ENCODE assay signal across 20 cellular contexts in the genomic region with DNA sequence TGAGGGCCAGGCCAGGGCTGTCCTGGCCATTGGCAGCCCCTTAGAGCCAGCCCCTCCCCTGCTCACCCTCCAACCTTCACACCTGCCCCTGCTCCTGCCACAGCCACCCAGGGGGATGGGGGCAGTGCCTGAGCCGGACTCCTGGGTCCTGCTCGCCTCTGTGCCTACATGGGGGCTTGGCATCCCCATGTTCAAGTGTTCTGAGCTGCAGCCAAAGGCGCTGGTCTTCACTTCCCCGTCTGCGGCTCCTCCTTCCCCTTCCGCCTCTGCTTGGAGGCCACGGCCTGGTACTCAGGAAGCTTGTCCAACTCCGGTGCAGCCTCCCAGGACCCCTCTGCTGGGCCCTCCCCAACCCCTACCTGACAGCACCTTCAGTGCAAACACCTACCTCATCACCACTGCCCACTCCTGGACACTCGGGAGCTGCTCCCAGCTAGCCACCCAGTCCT. TPM values are rescaled to one million over a fixed set of nuclear protein-coding genes. Genes with fewer than 3 reads are reported as not detected.
A peak's percentile ranks its signal among the peaks of the same experiment; 100 is the strongest.
DNase-seq lines count a peak whose midpoint lies in the region; ATAC-seq and TF ChIP-seq lines count a peak whose summit lies in the region.
"Had no signal": no experiment of that assay in that cellular context is flagged by ENCODE, and none has a peak within 500 bp of the region (broad histone marks: within the 10 kb centered on the region; RNA-seq: fewer than 3 reads in every experiment).

No MANE protein-coding gene starts in this region.

- no TSS peak for BruUV-seq in OCI-LY7 (replicated peaks; lab: Mats Ljungman, UMichigan)

- H3K36me3 ChIP-seq in heart left ventricle, result no peaks in the 10 kb centered on the region
- H3K36me3 ChIP-seq in OCI-LY7 (ENCODE audit: insufficient read depth, low read length), result no peaks in the 10 kb centered on the region
- H3K36me3 ChIP-seq: breast epithelium had no signal

- POLR2A ChIA-PET in OCI-LY7 (lab: Charles Lee), result no interaction called here

- no peaks in the 10 kb centered on the region for H3K27me3 ChIP-seq in heart left ventricle
- H3K27me3 ChIP-seq: adrenal gland, breast epithelium had no signal

- H3K4me1 ChIP-seq in heart left ventricle (peaks cover 3 to 35% (median 22%) of the 10 kb centered on the region in 12 donors), OCI-LY7 (ENCODE audit: insufficient read depth, low read length, poor library complexity, severe bottlenecking) (peaks cover 12% of the 10 kb centered on the region)

- H3K4me3 Mint-ChIP-seq in stimulated activated naive CD8-positive, alpha-beta T cell treated with anti-CD3 and anti-CD28 coated beads, Interleukin-15, amount 100 ng/mL, for 72 hours, result no peak overlapping the region

- no peak overlapping the region for H2AFZ ChIP-seq in OCI-LY7 (ENCODE audit: low read length)

- no peaks in the 10 kb centered on the region for H4K20me1 ChIP-seq in OCI-LY7 (ENCODE audit: insufficient read depth, low read length)

- H3K4me3 ChIP-seq in heart left ventricle (no peak overlapping the region), OCI-LY7 (ENCODE audit: low read depth, low read length, poor library complexity, severe bottlenecking) (no peak overlapping the region)
- H3K4me3 ChIP-seq: adrenal gland, breast epithelium, stomach had no signal

- 59 to 72% (median 67%) methylated on average over 9 of the region's 9 CpGs for WGBS in heart left ventricle, 4 donors

- DNase-seq in left ventricle myocardium superior, result peak; percentile 51
- no peak for DNase-seq in heart left ventricle
- peak; percentile 19 for DNase-seq in OCI-LY7 (ENCODE audit: low spot score)
- DNase-seq in medulla oblongata (ENCODE audit: extremely low spot score), result peak; percentile 31
- no peak for DNase-seq in stimulated activated naive CD8-positive, alpha-beta T cell treated with anti-CD3 and anti-CD28 coated beads, Interleukin-15, amount 100 ng/mL, for 72 hours
- no peak for DNase-seq in mucosa of gallbladder (ENCODE audit: low spot score)
- no peak for DNase-seq in T-helper 9 cell
- DNase-seq: activated CD4-positive, alpha-beta T cell treated with anti-CD3 and anti-CD28 coated beads for 48 hours; activated effector memory CD4-positive, alpha-beta T cell treated with Interleukin-2 at 50 U/mL for 16 hours; adrenal gland; CD4-positive, alpha-beta memory T cell; cortex of kidney; naive B cell; NCI-H1092 treated with DMSO at 0.1 percent for 48 hours; NCI-H2107; posterior cingulate gyrus; stomach; T1000 had no signal

- no peak for TF ChIP-seq POLR2A in heart left ventricle (IDR thresholded peaks at IDR 0.05)

- no peak for ATAC-seq in left ventricle myocardium superior
- no peak for ATAC-seq in heart left ventricle
- ATAC-seq in stimulated activated naive CD8-positive, alpha-beta T cell treated with anti-CD3 and anti-CD28 coated beads, Interleukin-15, amount 100 ng/mL, for 72 hours, result no peak
- ATAC-seq in GM21825 (IDR thresholded peaks at IDR 0.05; ENCODE audit: unreplicated experiment), result no peak

- H3K9me2 ChIP-seq in OCI-LY7 (ENCODE audit: insufficient read depth, low read length), result no peaks in the 10 kb centered on the region

- CTCF ChIA-PET in OCI-LY7 (lab: Charles Lee; ENCODE audit: unreplicated experiment), result interaction anchor here (0.6 kb wide), 1 partner anchor 43 kb away, joined by 3 read pairs; no protein-coding TSS in a partner anchor

- peak overlapping the region in 1 of 12 donors; percentile 67 for H3K27ac ChIP-seq in heart left ventricle
- H3K27ac ChIP-seq in OCI-LY7 (ENCODE audit: low read depth, low read length, poor library complexity, severe bottlenecking), result no peak overlapping the region
- H3K27ac ChIP-seq: adrenal gland, breast epithelium, stomach had no signal

- peaks cover 18% of the 10 kb centered on the region for H3K4me1 Mint-ChIP-seq in stimulated activated naive CD8-positive, alpha-beta T cell treated with anti-CD3 and anti-CD28 coated beads, Interleukin-15, amount 100 ng/mL, for 72 hours

- H3K9me3 ChIP-seq in heart left ventricle (no peaks in the 10 kb centered on the region), OCI-LY7 (ENCODE audit: low read length) (no peaks in the 10 kb centered on the region)
- H3K9me3 ChIP-seq: adrenal gland, breast epithelium, stomach had no signal

- peak overlapping the region in 1 of 2 donors; percentile 42 for H3K27ac Mint-ChIP-seq in stimulated activated naive CD8-positive, alpha-beta T cell treated with anti-CD3 and anti-CD28 coated beads, Interleukin-15, amount 100 ng/mL, for 72 hours

- no peaks in the 10 kb centered on the region for H3K27me3 Mint-ChIP-seq in stimulated activated naive CD8-positive, alpha-beta T cell treated with anti-CD3 and anti-CD28 coated beads, Interleukin-15, amount 100 ng/mL, for 72 hours
- H3K27me3 Mint-ChIP-seq: CD4-positive, alpha-beta memory T cell had no signal

- H3K9me3 Mint-ChIP-seq in stimulated activated naive CD8-positive, alpha-beta T cell treated with anti-CD3 and anti-CD28 coated beads, Interleukin-15, amount 100 ng/mL, for 72 hours, result no peaks in the 10 kb centered on the region
- H3K9me3 Mint-ChIP-seq: naive B cell had no signal

- no peak overlapping the region for H3K4me2 ChIP-seq in OCI-LY7 (ENCODE audit: low read length)

- intact Hi-C loops in left ventricle myocardium superior (cut with micrococcal nuclease), result no loop called here
- intact Hi-C loops in heart left ventricle (cut with DNase I), result loop anchor here in 1 of 10 donors (2.0 kb wide), 1 partner anchor 35 kb away; a partner anchor contains a TSS
- intact Hi-C loops in OCI-LY7 (cut with micrococcal nuclease; ENCODE audit: unreplicated experiment), result no loop called here

- TF ChIP-seq CTCF in heart left ventricle (IDR thresholded peaks at IDR 0.05) (no peak), OCI-LY7 (conservative IDR thresholded peaks at IDR 0.05; ENCODE audit: low read length) (no peak)

- no peaks in the 10 kb centered on the region for H3K79me2 ChIP-seq in OCI-LY7 (ENCODE audit: insufficient read depth, low read depth, low read length)

RNA-seq across cellular contexts. Expression of a gene that starts 2.3 kb away (rescaled TPM):
- total RNA-seq in left ventricle myocardium superior, result 40.2 TPM
- total RNA-seq in heart left ventricle, result 10 to 100 TPM; 21.3 to 67.8 (median 33.6) TPM
- 10 to 100 TPM; 22.6 to 36.8 TPM for polyA plus RNA-seq in heart left ventricle
- 21.2 and 21.8 TPM in 2 replicates for total RNA-seq in OCI-LY7 (2014; rRNA removed; shearing (Covaris generic))
- total RNA-seq in OCI-LY7 (2022), result 13.1 and 16.8 TPM in 2 replicates
- total RNA-seq in mucosa of gallbladder, result 16.4 TPM

RNA-seq across cellular contexts. Expression of a gene that starts 7.7 kb away (rescaled TPM):
- total RNA-seq in left ventricle myocardium superior (0.79 TPM), heart left ventricle (1 to 10 TPM in 2 of 9 donors, under 1 TPM in 7; 0.30 to 7.1 (median 0.77) TPM), OCI-LY7 (2022) (1.7 and 2.1 TPM in 2 replicates), mucosa of gallbladder (8.2 TPM)
- under 1 TPM; 0.69 to 1.00 TPM for polyA plus RNA-seq in heart left ventricle
- 0.92 and 1.8 TPM in 2 replicates for total RNA-seq in OCI-LY7 (2014; rRNA removed; shearing (Covaris generic))

RNA-seq across cellular contexts. Expression of a gene that starts 34.2 kb away (rescaled TPM):
- total RNA-seq in left ventricle myocardium superior, result 4.4 TPM
- total RNA-seq in heart left ventricle, result 1 to 10 TPM; 3.1 to 7.8 (median 4.5) TPM
- polyA plus RNA-seq in heart left ventricle, result 1 to 10 TPM; 4.0 to 4.3 TPM
- 10.2 and 13.4 TPM in 2 replicates for total RNA-seq in OCI-LY7 (2014; rRNA removed; shearing (Covaris generic))
- total RNA-seq in OCI-LY7 (2022), result 15.4 and 16.8 TPM in 2 replicates
- 9.1 TPM for total RNA-seq in mucosa of gallbladder

RNA-seq across cellular contexts. Expression of a gene that starts 38.5 kb away (rescaled TPM):
- total RNA-seq in left ventricle myocardium superior, result 61.7 TPM
- 10 to 100 TPM; 24.1 to 52.0 (median 31.7) TPM for total RNA-seq in heart left ventricle
- polyA plus RNA-seq in heart left ventricle, result 10 to 100 TPM; 31.5 to 80.2 TPM
- not detected in 2 replicates for total RNA-seq in OCI-LY7 (2014; rRNA removed; shearing (Covaris generic))
- total RNA-seq in OCI-LY7 (2022), result not detected in 2 replicates
- 24.6 TPM for total RNA-seq in mucosa of gallbladder

RNA-seq across cellular contexts. Expression of a gene that starts 44.6 kb away (rescaled TPM):
- total RNA-seq in left ventricle myocardium superior, result 23.3 TPM
- 10 to 100 TPM; 12.4 to 26.6 (median 18.4) TPM for total RNA-seq in heart left ventricle
- polyA plus RNA-seq in heart left ventricle, result 10 to 100 TPM; 11.8 to 27.7 TPM
- total RNA-seq in OCI-LY7 (2014; rRNA removed; shearing (Covaris generic)), result 87.2 and 103 TPM in 2 replicates
- 102 and 109 TPM in 2 replicates for total RNA-seq in OCI-LY7 (2022)
- total RNA-seq in mucosa of gallbladder, result 38.8 TPM

Comparison
In these comparisons a context has a peak if more than half of its experiments do, and no peak if none do; other contexts are left out.
1. DNase-seq: peak in left ventricle myocardium superior (single experiment), OCI-LY7 (single experiment) and medulla oblongata (single experiment); none in heart left ventricle (0 of 5), stimulated activated naive CD8-positive, alpha-beta T cell treated with anti-CD3 and anti-CD28 coated beads, Interleukin-15, amount 100 ng/mL, for 72 hours (0 of 2), mucosa of gallbladder (single experiment) and T-helper 9 cell (single experiment).